Comparison of ENCODE assay signal across 9 cellular contexts in genomic region chr13:30676672-30677071, GRCh38. TPM values are rescaled to one million over a fixed set of nuclear protein-coding genes. Genes with fewer than 3 reads are reported as not detected.
DNase-seq lines count a peak whose midpoint lies in the region; ATAC-seq and TF ChIP-seq lines count a peak whose summit lies in the region.
"Had no signal": no experiment of that assay in that cellular context is flagged by ENCODE, and none has a peak within 500 bp of the region (broad histone marks: within the 10 kb centered on the region; RNA-seq: fewer than 3 reads in every experiment).

No MANE protein-coding gene starts in this region.

- H3K9me3 ChIP-seq in cardiac muscle cell (ENCODE audit: low read depth) (no peaks in the 10 kb centered on the region), OCI-LY1 (ENCODE audit: low read length) (no peaks in the 10 kb centered on the region)

- intact Hi-C loops in cardiac septum (cut with DNase I), result loop anchor here (10.0 kb wide), 3 partner anchors 212 to 368 kb away; partner anchors contain the start of gene HMGB1

- TF ChIP-seq CTCF in cardiac muscle cell (IDR thresholded peaks at IDR 0.05; ENCODE audit: low read depth, low read length) (peak; percentile 49), OCI-LY1 (IDR thresholded peaks at IDR 0.05; ENCODE audit: low read length) (peak; percentile 14; the same call in 1 of the 2 replicates)

- H3K9me2 ChIP-seq in OCI-LY1 (ENCODE audit: low read depth, low read length), result no peaks in the 10 kb centered on the region

- H3K79me2 ChIP-seq in OCI-LY1 (ENCODE audit: insufficient read depth, low read length), result no peaks in the 10 kb centered on the region

- peaks cover under 1% of the 10 kb centered on the region for H3K4me1 ChIP-seq in cardiac muscle cell (ENCODE audit: low read depth)
- H3K4me1 ChIP-seq in OCI-LY1 (ENCODE audit: insufficient read depth, low read length, severe bottlenecking), result peaks cover 11% of the 10 kb centered on the region

- H3K4me3 ChIP-seq in cardiac muscle cell, result no peak overlapping the region
- H3K4me3 ChIP-seq in OCI-LY1 (ENCODE audit: low read depth, low read length, poor library complexity, severe bottlenecking), result no peak overlapping the region

- no peak overlapping the region for H3K9ac ChIP-seq in OCI-LY1 (ENCODE audit: low read length)

- no peak overlapping the region for H3K4me2 ChIP-seq in OCI-LY1 (ENCODE audit: low read length)

- H2AFZ ChIP-seq in OCI-LY1 (ENCODE audit: low read length), result no peak overlapping the region

- DNase-seq in cardiac muscle cell (ENCODE audit: low read depth in 1 of 2, low spot score in 1 of 2) (peak; percentile 28 to 50), cardiac septum (ENCODE audit: low spot score) (no peak), fibroblast of peridontal ligament (ENCODE audit: extremely low read depth) (peak; percentile 16), Kasumi-1 (lab: John Stamatoyannopoulos, UW) (no peak), T-helper 9 cell (no peak)
- DNase-seq: NCI-H1436 had no signal

- H3F3A ChIP-seq in OCI-LY1 (ENCODE audit: insufficient read depth, low read length), result no peaks in the 10 kb centered on the region

- H3K36me3 ChIP-seq in cardiac muscle cell (no peaks in the 10 kb centered on the region), OCI-LY1 (ENCODE audit: insufficient read depth, low read length) (no peaks in the 10 kb centered on the region)

- H4K20me1 ChIP-seq in OCI-LY1 (ENCODE audit: insufficient read depth, low read length), result no peaks in the 10 kb centered on the region

- ATAC-seq in GM21723 (IDR thresholded peaks at IDR 0.05; ENCODE audit: unreplicated experiment), result no peak
- no peak for ATAC-seq in GM21825 (IDR thresholded peaks at IDR 0.05; ENCODE audit: unreplicated experiment)

- H3K27me3 ChIP-seq in cardiac muscle cell, result no peaks in the 10 kb centered on the region
- H3K27me3 ChIP-seq in OCI-LY1 (ENCODE audit: insufficient read depth, low read length), result no peaks in the 10 kb centered on the region

- H3K27ac ChIP-seq in cardiac muscle cell, result no peak overlapping the region
- no peak overlapping the region for H3K27ac ChIP-seq in OCI-LY1 (ENCODE audit: low read depth, low read length, poor library complexity, severe bottlenecking)

RNA-seq across cellular contexts. Expression of gene ALOX5AP, which starts 58.7 kb away (rescaled TPM):
- not detected in 2 replicates for total RNA-seq in cardiac muscle cell
- polyA plus RNA-seq in cardiac muscle cell, result 0.66 TPM in 1 of 2 replicates, not detected in the other
- 5.4 TPM for total RNA-seq in cardiac septum

RNA-seq across cellular contexts. Expression of gene USPL1, which starts 59.0 kb away (rescaled TPM):
- total RNA-seq in cardiac muscle cell (15.6 and 19.6 TPM in 2 replicates), cardiac septum (9.8 TPM)
- 13.9 and 14.2 TPM in 2 replicates for polyA plus RNA-seq in cardiac muscle cell

Comparison
In these comparisons a context has a peak if more than half of its experiments do, and no peak if none do; other contexts are left out.
1. DNase-seq: peak in cardiac muscle cell (2 of 2) and fibroblast of peridontal ligament (single experiment); none in cardiac septum (single experiment), Kasumi-1 (0 of 2) and T-helper 9 cell (single experiment).